In the genomic region with DNA sequence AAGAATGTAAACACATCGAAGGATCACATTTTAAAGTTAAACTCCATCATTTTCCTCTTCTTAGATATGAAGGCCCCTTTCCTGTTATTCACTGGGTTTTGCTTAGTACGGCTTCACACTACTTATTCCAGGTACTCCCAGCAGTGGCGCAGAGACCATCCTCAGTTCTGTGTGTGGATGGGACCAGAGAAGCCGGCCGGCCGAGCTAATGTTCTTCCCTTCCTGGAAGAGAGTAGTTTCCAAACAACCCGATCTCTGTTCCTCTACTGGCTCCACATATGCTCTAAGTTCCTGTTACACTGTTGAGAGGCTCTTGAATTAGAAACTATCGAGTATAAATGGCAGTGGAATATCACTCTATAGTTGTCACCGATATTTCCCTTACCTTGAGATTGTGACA, we compare ENCODE assay signal across 8 cellular contexts. TPM values are rescaled to one million over a fixed set of nuclear protein-coding genes. Genes with fewer than 3 reads are reported as not detected.
A peak's percentile ranks its signal among the peaks of the same experiment; 100 is the strongest.
DNase-seq lines count a peak whose midpoint lies in the region; ATAC-seq and TF ChIP-seq lines count a peak whose summit lies in the region.

No MANE protein-coding gene starts in this region.

- H3K4me2 ChIP-seq in OCI-LY1 (ENCODE audit: low read length), result peak overlapping the region; percentile 64

- no peaks in the 10 kb centered on the region for H3K9me2 ChIP-seq in OCI-LY1 (ENCODE audit: low read depth, low read length)

- peaks cover 18% of the 10 kb centered on the region for H3K4me1 ChIP-seq in OCI-LY1 (ENCODE audit: insufficient read depth, low read length, severe bottlenecking)
- peaks cover 12% of the 10 kb centered on the region for H3K4me1 ChIP-seq in ectodermal cell (ENCODE audit: control insufficient read depth, insufficient read depth, low read length)

- peaks cover under 1% of the 10 kb centered on the region for H3K36me3 Mint-ChIP-seq in natural killer cell

- no peaks in the 10 kb centered on the region for H3K9me3 Mint-ChIP-seq in natural killer cell

- H3K27ac ChIP-seq in OCI-LY1 (ENCODE audit: low read depth, low read length, poor library complexity, severe bottlenecking) (peak overlapping the region; percentile 64), ectodermal cell (ENCODE audit: insufficient read depth, low read depth, low read length, poor library complexity, severe bottlenecking) (peak overlapping the region; percentile 19)

- TF ChIP-seq CTCF in GM12865 (IDR thresholded peaks at IDR 0.05; ENCODE audit: insufficient read depth, low read depth, low read length, missing control alignments) (no peak), OCI-LY1 (IDR thresholded peaks at IDR 0.05; ENCODE audit: low read length) (no peak; the same call in 1 of the 2 replicates), natural killer cell (IDR thresholded peaks at IDR 0.05) (no peak)

- no peaks in the 10 kb centered on the region for H4K20me1 ChIP-seq in OCI-LY1 (ENCODE audit: insufficient read depth, low read length)

- peak overlapping the region; percentile 67 to 90 for H3K27ac Mint-ChIP-seq in natural killer cell

- H3K4me3 ChIP-seq in GM12865 (ENCODE audit: low read depth, low read length), result peak overlapping the region; percentile 60
- H3K4me3 ChIP-seq in OCI-LY1 (ENCODE audit: low read depth, low read length, poor library complexity, severe bottlenecking), result peak overlapping the region; percentile 83
- H3K4me3 ChIP-seq in ectodermal cell (ENCODE audit: insufficient read depth, low read depth, low read length), result peak overlapping the region; percentile 75

- peaks cover 14% of the 10 kb centered on the region for H3K79me2 ChIP-seq in OCI-LY1 (ENCODE audit: insufficient read depth, low read length)

- H3K27me3 Mint-ChIP-seq in natural killer cell (ENCODE audit: low read depth in 2 of 2), result no peaks in the 10 kb centered on the region

- no peak overlapping the region for H2AFZ ChIP-seq in OCI-LY1 (ENCODE audit: low read length)

- intact Hi-C loops in natural killer cell (cut with micrococcal nuclease), result loop anchor here (5.0 to 10.0 kb wide), 2 partner anchors 169 to 1021 kb away; a partner anchor contains a TSS

- peak overlapping the region; percentile 91 for H3K4me3 Mint-ChIP-seq in natural killer cell

- H3K27me3 ChIP-seq in OCI-LY1 (ENCODE audit: insufficient read depth, low read length) (no peaks in the 10 kb centered on the region), ectodermal cell (ENCODE audit: control insufficient read depth, insufficient read depth, low read length, poor library complexity, severe bottlenecking) (no peaks in the 10 kb centered on the region)

- no peaks in the 10 kb centered on the region for H3K9me3 ChIP-seq in OCI-LY1 (ENCODE audit: low read length)
- no peaks in the 10 kb centered on the region for H3K9me3 ChIP-seq in ectodermal cell (ENCODE audit: control insufficient read depth, low read length)

- H3K9ac ChIP-seq in OCI-LY1 (ENCODE audit: low read length), result peak overlapping the region; percentile 48

- ATAC-seq in natural killer cell, result no peak
- ATAC-seq in GM19351 (IDR thresholded peaks at IDR 0.05; ENCODE audit: unreplicated experiment), result no peak

- peaks cover 25 to 33% of the 10 kb centered on the region in 2 donors for H3K4me1 Mint-ChIP-seq in natural killer cell

- H3K36me3 ChIP-seq in OCI-LY1 (ENCODE audit: insufficient read depth, low read length) (peaks cover 43% of the 10 kb centered on the region), ectodermal cell (ENCODE audit: control insufficient read depth, insufficient read depth, low read length) (peaks cover 10% of the 10 kb centered on the region)

- H3F3A ChIP-seq in OCI-LY1 (ENCODE audit: insufficient read depth, low read length), result no peaks in the 10 kb centered on the region

- WGBS in ectodermal cell, 2 experiments, result 90 to 94% methylated on average over 9 of the region's 9 CpGs

- no peak for DNase-seq in GM12865 (ENCODE audit: low read depth)
- DNase-seq in natural killer cell, result no peak
- DNase-seq in putamen (ENCODE audit: low spot score), result no peak
- DNase-seq in foreskin melanocyte, result no peak
- DNase-seq in germinal center (ENCODE audit: low spot score), result no peak

RNA-seq across cellular contexts. Expression of a gene that starts 0.7 kb away (rescaled TPM):
- 50.4 TPM for polyA plus RNA-seq in ectodermal cell (2013, experiment 1 of 4)
- polyA plus RNA-seq in ectodermal cell (2013, experiment 2 of 4), result 53.7 TPM
- polyA plus RNA-seq in ectodermal cell (2013, experiment 3 of 4), result 37.0 TPM
- polyA plus RNA-seq in ectodermal cell (2013, experiment 4 of 4), result 41.3 TPM
- total RNA-seq in natural killer cell, result 10 to 100 TPM; 26.9 to 36.3 (median 35.2) TPM
